8 cellular contexts compared by ENCODE assay signal in the genomic region with DNA sequence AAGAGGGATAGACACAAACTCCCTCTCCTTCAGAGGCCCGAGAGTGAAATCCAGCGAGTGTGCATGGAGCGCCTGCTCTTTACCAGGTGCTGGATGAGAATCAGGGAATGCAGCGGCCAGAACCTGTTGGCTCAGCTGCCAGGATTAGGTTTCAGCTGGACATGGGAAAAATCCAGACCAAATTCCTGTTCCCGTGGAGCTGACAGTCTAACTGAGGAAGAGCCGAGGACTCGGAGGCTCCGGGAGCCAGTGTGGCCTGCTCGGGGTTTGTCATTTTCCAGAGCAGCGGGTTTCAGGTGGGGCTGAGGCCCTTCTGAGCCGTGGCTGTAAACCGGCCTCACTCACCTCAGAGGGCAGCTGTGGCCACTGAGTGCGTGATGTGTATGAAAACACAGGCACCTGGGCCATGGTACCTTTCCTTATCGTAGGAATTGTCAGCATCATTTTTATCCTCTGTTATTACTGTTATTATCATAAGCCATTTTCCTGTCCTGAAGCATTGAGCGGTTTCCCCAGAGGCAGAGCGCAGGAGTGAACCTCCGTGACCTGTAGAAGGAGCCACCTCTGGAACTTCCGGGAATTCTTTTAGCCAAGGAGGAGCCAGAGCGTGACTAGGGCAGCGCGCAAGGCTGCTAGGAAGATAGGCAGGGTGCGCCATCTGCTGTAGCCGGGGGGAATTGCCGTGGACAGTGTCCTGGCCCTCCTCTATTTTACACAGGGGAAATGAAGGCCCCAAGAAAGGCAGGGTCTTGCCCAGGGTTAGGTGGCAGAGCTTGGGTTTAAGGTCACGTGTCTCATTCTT. TPM values are rescaled to one million over a fixed set of nuclear protein-coding genes. Genes with fewer than 3 reads are reported as not detected.
DNase-seq lines count a peak whose midpoint lies in the region; ATAC-seq and TF ChIP-seq lines count a peak whose summit lies in the region.

No MANE protein-coding gene starts in this region.

- no peaks in the 10 kb centered on the region for H3K27me3 ChIP-seq in A673 (replicated peaks; ENCODE audit: insufficient read depth, low read depth, low read length, poor library complexity)

- TF ChIP-seq POLR2A in lower leg skin (IDR thresholded peaks at IDR 0.05) = no peak

- WGBS in lower leg skin, 2 donors = 27 to 29% methylated on average over 25 of the region's 25 CpGs

- peaks cover 5% of the 10 kb centered on the region for H3K4me1 ChIP-seq in A673 (ENCODE audit: insufficient read depth, low read length, poor library complexity, severe bottlenecking)

- H3K36me3 ChIP-seq in A673 (ENCODE audit: insufficient read depth, low read length, poor library complexity, severe bottlenecking) = peaks cover 8% of the 10 kb centered on the region

- intact Hi-C loops in A673 (cut with micrococcal nuclease; ENCODE audit: unreplicated experiment) (loop anchor here (1.0 to 5.0 kb wide), 3 partner anchors 142 to 395 kb away; no protein-coding TSS in a partner anchor), lower leg skin (cut with DNase I; ENCODE audit: low total_unique reads) (loop anchor here (5.0 to 10.0 kb wide), 3 partner anchors 65 to 222 kb away; a partner anchor contains a TSS)

- POLR2A ChIA-PET in A673 (lab: Charles Lee; ENCODE audit: low non-redundant PET) = no interaction called here

- TF ChIP-seq CTCF in A673 (conservative IDR thresholded peaks at IDR 0.05; ENCODE audit: low read depth, low read length) (peak; percentile 98), lower leg skin (IDR thresholded peaks at IDR 0.05) (peak in 1 of 3 donors; percentile 86)

- CTCF ChIA-PET in A673 (lab: Charles Lee) = interaction anchor here (0.7 to 1.0 kb wide), 2 partner anchors 11 to 222 kb away, joined by 3 to 7 read pairs; no protein-coding TSS in a partner anchor

- no peaks in the 10 kb centered on the region for H3K9me3 ChIP-seq in A673 (ENCODE audit: low read depth, low read length, poor library complexity, severe bottlenecking)

- H3K27ac ChIP-seq in A673 (ENCODE audit: low read depth, low read length, poor library complexity, severe bottlenecking) = no peak overlapping the region

- DNase-seq in A673 (ENCODE audit: low spot score) (peak; percentile 85), NCI-H526 (lab: John Stamatoyannopoulos, UW) (peak; percentile 76 to 96), dermis blood vessel endothelial cell (peak; percentile 96), lower leg skin (ENCODE audit: low spot score in 2 of 2) (peak; percentile 87 to 98)
- peak; percentile 78 to 84 for DNase-seq in activated CD4-positive, alpha-beta T cell treated with anti-CD3 and anti-CD28 coated beads, Interleukin-2, amount 50 U/mL, for 4 hours
- peak; percentile 71 to 83 for DNase-seq in stimulated activated CD4-positive, alpha-beta T cell treated with anti-CD3 and anti-CD28 coated beads, Interleukin-4, amount 100 ng/mL, for 4 hours

- ATAC-seq in GM18858 (IDR thresholded peaks at IDR 0.05; ENCODE audit: unreplicated experiment) (peak; percentile 65), HG03442 (IDR thresholded peaks at IDR 0.05; ENCODE audit: unreplicated experiment) (peak; percentile 77)

- BruUV-seq in A673 (replicated peaks; lab: Mats Ljungman, UMichigan) = no TSS peak

- H3K4me3 ChIP-seq in A673 (ENCODE audit: low read depth, low read length, poor library complexity, severe bottlenecking) (no peak overlapping the region), lower leg skin (ENCODE audit: low read depth, poor library complexity, severe bottlenecking) (no peak overlapping the region)

RNA-seq across cellular contexts. Expression of a gene that starts 27.3 kb away (rescaled TPM):
- total RNA-seq in A673 (2021) (58.5 and 64.9 TPM in 2 replicates), dermis blood vessel endothelial cell (177 and 275 TPM in 2 replicates), lower leg skin (10 to 100 TPM; 21.5 to 42.6 (median 28.2) TPM)

RNA-seq across cellular contexts. Expression of a gene that starts 41.8 kb away (rescaled TPM):
- total RNA-seq in A673 (2021) (19.3 and 27.2 TPM in 2 replicates), dermis blood vessel endothelial cell (15.3 and 19.1 TPM in 2 replicates), lower leg skin (10 to 100 TPM in 1 of 4 donors, 1 to 10 TPM in 3; 4.3 to 14.8 (median 6.5) TPM)
